9 cellular contexts compared by ENCODE assay signal in the genomic region with DNA sequence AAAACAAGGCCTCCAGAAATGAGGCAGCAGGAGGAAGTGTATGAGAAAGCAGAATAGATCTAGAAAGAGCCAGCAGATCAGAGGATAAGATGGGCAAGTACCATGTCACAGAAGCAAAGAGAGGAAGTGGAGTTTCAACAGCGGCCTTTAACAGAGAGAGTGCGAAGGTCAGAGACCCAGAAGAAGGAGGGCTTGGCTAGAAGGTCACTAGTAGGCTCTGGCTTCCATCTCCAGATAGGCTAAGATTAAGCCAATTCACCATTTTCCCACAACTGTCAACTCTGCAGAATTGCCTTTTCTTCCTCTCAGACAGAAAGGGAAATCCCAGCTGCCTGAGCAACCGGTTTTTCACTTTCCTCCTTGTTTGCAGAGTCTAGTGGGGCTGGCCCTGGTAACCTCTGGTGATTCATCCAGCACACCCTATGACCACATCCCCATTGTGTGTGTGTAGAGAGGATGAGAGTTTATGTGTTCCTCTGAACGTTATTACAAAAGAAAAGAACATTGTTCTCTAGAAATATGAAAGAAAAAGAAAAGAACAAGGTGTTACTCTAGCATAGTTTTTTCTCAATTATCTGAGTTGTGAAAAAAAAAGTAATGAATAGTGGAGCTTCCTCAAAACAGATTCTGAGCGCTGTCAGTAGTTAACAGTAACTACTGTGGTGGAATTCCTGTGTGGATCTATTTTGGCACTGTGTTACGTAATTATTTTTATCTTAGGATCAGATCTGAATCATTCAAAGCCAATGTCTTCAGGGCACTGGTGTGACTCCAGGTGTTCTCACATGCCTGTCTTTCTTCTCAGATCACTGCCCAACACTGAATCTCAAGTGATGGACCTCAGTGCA.
A peak's percentile ranks its signal among the peaks of the same experiment; 100 is the strongest.
DNase-seq lines count a peak whose midpoint lies in the region; ATAC-seq and TF ChIP-seq lines count a peak whose summit lies in the region.
"Had no signal": no experiment of that assay in that cellular context is flagged by ENCODE, and none has a peak within 500 bp of the region (broad histone marks: within the 10 kb centered on the region; RNA-seq: fewer than 3 reads in every experiment).

No MANE protein-coding gene starts in this region.

- ATAC-seq in HG02642 (IDR thresholded peaks at IDR 0.05; ENCODE audit: poor library complexity, unreplicated experiment): peak; percentile 98
- peak; percentile 97 to 98 for ATAC-seq in upper lobe of left lung (ENCODE audit: low FRiP score in 2 of 2)

- no peak overlapping the region for H3K14ac ChIP-seq in trophoblast cell (ENCODE audit: low read length)

- H2BK5ac ChIP-seq in trophoblast cell (ENCODE audit: low read depth, low read length, poor library complexity): peak overlapping the region; percentile 23

- peak overlapping the region; percentile 43 for H3K18ac ChIP-seq in trophoblast cell (ENCODE audit: low read length)

- no peaks in the 10 kb centered on the region for H3K27me3 ChIP-seq in trophoblast cell (ENCODE audit: insufficient read depth, low read length)
- H3K27me3 ChIP-seq in upper lobe of left lung: no peaks in the 10 kb centered on the region
- H3K27me3 ChIP-seq: cardiac muscle cell had no signal

- WGBS in trophoblast cell (ENCODE audit: extremely low coverage, insufficient coverage, insufficient read length): no CpG with 5 or more reads among the region's 6 CpGs
- 33 to 35% methylated on average over 6 of the region's 6 CpGs for WGBS in upper lobe of left lung, 2 donors

- H2BK12ac ChIP-seq in trophoblast cell (ENCODE audit: low read length): no peak overlapping the region

- H3K4me3 ChIP-seq in foreskin fibroblast (ENCODE audit: low read depth in 1 of 2, low read length in 2 of 2) (no peak overlapping the region), trophoblast cell (ENCODE audit: low read depth, low read length) (no peak overlapping the region), upper lobe of left lung (no peak overlapping the region)
- H3K4me3 ChIP-seq: cardiac muscle cell had no signal

- no peak overlapping the region for H4K12ac ChIP-seq in trophoblast cell (ENCODE audit: low read depth, low read length)

- no peak overlapping the region for H4K91ac ChIP-seq in trophoblast cell (ENCODE audit: low read depth, low read length)

- H3K36me3 ChIP-seq in trophoblast cell (ENCODE audit: control insufficient read depth in 1 of 2, insufficient read depth in 2 of 2, low read length in 2 of 2) (no peaks in the 10 kb centered on the region), upper lobe of left lung (no peaks in the 10 kb centered on the region)
- H3K36me3 ChIP-seq: cardiac muscle cell had no signal

- H3K79me1 ChIP-seq in trophoblast cell (ENCODE audit: low read length): peaks cover 15% of the 10 kb centered on the region

- TF ChIP-seq POLR2A in upper lobe of left lung (IDR thresholded peaks at IDR 0.05): no peak

- peak overlapping the region; percentile 12 for H2BK120ac ChIP-seq in trophoblast cell (ENCODE audit: insufficient read depth, low read length, poor library complexity)

- peak overlapping the region; percentile 82 for H3K27ac ChIP-seq in trophoblast cell (ENCODE audit: low read depth, low read length)
- H3K27ac ChIP-seq in upper lobe of left lung: peak overlapping the region; percentile 71 to 74 (median 71)
- H3K27ac ChIP-seq: cardiac muscle cell had no signal

- no peak overlapping the region for H3K4ac ChIP-seq in trophoblast cell (ENCODE audit: low read depth, low read length)

- peak; percentile 48 for DNase-seq in GM13976 (ENCODE audit: low spot score)
- DNase-seq in NCI-H226: peak; percentile 92
- peak; percentile 26 for DNase-seq in activated T-cell treated with anti-CD3 and anti-CD28 coated beads for 4 hours
- peak; percentile 91 to 93 for DNase-seq in foreskin fibroblast
- peak; percentile 96 to 97 for DNase-seq in trophoblast cell
- peak in 1 of 2 donors; percentile 92 for DNase-seq in upper lobe of left lung
- no peak for DNase-seq in NCI-H82 treated with DMSO at 0.1 percent for 48 hours (lab: John Stamatoyannopoulos, UW; ENCODE audit: unreplicated experiment)

- H3K9me3 ChIP-seq in trophoblast cell (ENCODE audit: insufficient read depth, low read depth, low read length) (no peaks in the 10 kb centered on the region), upper lobe of left lung (no peaks in the 10 kb centered on the region)

- H3K23ac ChIP-seq in trophoblast cell (ENCODE audit: low read length): no peak overlapping the region

- no peak overlapping the region for H2AFZ ChIP-seq in trophoblast cell (ENCODE audit: insufficient read depth, low read length, poor library complexity)

- H3K79me2 ChIP-seq in trophoblast cell (ENCODE audit: control insufficient read depth, insufficient read depth, low read length, poor library complexity): no peaks in the 10 kb centered on the region

- peak in 1 of 4 donors; percentile 60 for TF ChIP-seq EP300 in upper lobe of left lung (IDR thresholded peaks at IDR 0.05)

- H3K4me1 ChIP-seq in trophoblast cell (ENCODE audit: control insufficient read depth in 1 of 2, insufficient read depth in 2 of 2, low read length in 2 of 2) (peaks cover 12 to 20% of the 10 kb centered on the region in 2 experiments), upper lobe of left lung (peaks cover 14 to 19% (median 16%) of the 10 kb centered on the region in 4 donors)

- H3K4me2 ChIP-seq in trophoblast cell (ENCODE audit: low read length): peak overlapping the region; percentile 14

- no peak overlapping the region for H3K9ac ChIP-seq in trophoblast cell (ENCODE audit: low read length)

- peak overlapping the region; percentile 30 for H4K8ac ChIP-seq in trophoblast cell (ENCODE audit: low read depth, low read length)

- in situ Hi-C loops in GM13976 (cut with MboI; ENCODE audit: low sequenced_read_pairs, unreplicated experiment): no loop called here

- TF ChIP-seq CTCF in GM13976 (IDR thresholded peaks at IDR 0.05; ENCODE audit: borderline replicate concordance, control extremely low read depth, extremely low read depth, insufficient read depth, missing control alignments) (no peak), foreskin fibroblast (IDR thresholded peaks at IDR 0.05; ENCODE audit: low read depth, low read length) (no peak), upper lobe of left lung (IDR thresholded peaks at IDR 0.05) (no peak)

- H2AK5ac ChIP-seq in trophoblast cell (ENCODE audit: low read length): no peak overlapping the region
